ENCODE assay signal across 16 cellular contexts in genomic region chr15:67072951-67073350, GRCh38. TPM values are rescaled to one million over a fixed set of nuclear protein-coding genes. Genes with fewer than 3 reads are reported as not detected.
A peak's percentile ranks its signal among the peaks of the same experiment; 100 is the strongest.
DNase-seq lines count a peak whose midpoint lies in the region; ATAC-seq and TF ChIP-seq lines count a peak whose summit lies in the region.
"Had no signal": no experiment of that assay in that cellular context is flagged by ENCODE, and none has a peak within 500 bp of the region (broad histone marks: within the 10 kb centered on the region; RNA-seq: fewer than 3 reads in every experiment).

No MANE protein-coding gene starts in this region.

- POLR2A ChIA-PET in SK-N-SH (lab: Yijun Ruan, JAX): no interaction called here
- POLR2A ChIA-PET in OCI-LY7 (lab: Charles Lee): interaction anchor here (0.6 to 1.5 kb wide), 2 partner anchors 11 to 26 kb away, joined by 4 to 6 read pairs; no protein-coding TSS in a partner anchor

- WGBS in SK-N-SH (ENCODE audit: low lambda C conversion rate): 91% methylated on average over 2 of the region's 2 CpGs
- 77 to 93% (median 78%) methylated on average over 2 of the region's 2 CpGs for WGBS in psoas muscle, 3 donors

- H3K4me1 ChIP-seq in SK-N-SH (ENCODE audit: control insufficient read depth in 1 of 2, insufficient read depth in 2 of 2, low read depth in 1 of 2, low read length in 1 of 2) (peaks cover 12 to 34% of the 10 kb centered on the region in 2 experiments; a peak in 2 of 4 replicates), OCI-LY7 (ENCODE audit: insufficient read depth, low read length, poor library complexity, severe bottlenecking) (peaks cover 92% of the 10 kb centered on the region), psoas muscle (peaks cover 97% of the 10 kb centered on the region)

- no peak for TF ChIP-seq CTCF in SK-N-SH (IDR thresholded peaks at IDR 0.05)
- TF ChIP-seq CTCF in OCI-LY7 (conservative IDR thresholded peaks at IDR 0.05; ENCODE audit: low read length): no peak
- TF ChIP-seq CTCF in psoas muscle (IDR thresholded peaks at IDR 0.05): no peak

- H3K36me3 ChIP-seq in SK-N-SH (replicated peaks in 1 of 2; ENCODE audit: control insufficient read depth in 1 of 2, insufficient read depth in 2 of 2, low read length in 1 of 2) (peaks cover 0 to 22% of the 10 kb centered on the region in 2 experiments), OCI-LY7 (ENCODE audit: insufficient read depth, low read length) (peaks cover 48% of the 10 kb centered on the region), psoas muscle (ENCODE audit: insufficient read depth in 1 of 2, low read depth in 1 of 2) (no peaks in the 10 kb centered on the region)

- H3K4me2 ChIP-seq in SK-N-SH: no peak overlapping the region
- peak overlapping the region; percentile 87 for H3K4me2 ChIP-seq in OCI-LY7 (ENCODE audit: low read length)
- H3K4me2 ChIP-seq: KMS-11 had no signal

- CTCF ChIA-PET in SK-N-SH (lab: Yijun Ruan, JAX) (interaction anchor here (1.2 to 1.4 kb wide), 2 partner anchors 18 to 126 kb away, joined by 3 to 6 read pairs; no protein-coding TSS in a partner anchor), OCI-LY7 (lab: Charles Lee; ENCODE audit: unreplicated experiment) (interaction anchor here (1.2 kb wide), 1 partner anchor 29 kb away, joined by 3 read pairs; no protein-coding TSS in a partner anchor)

- intact Hi-C loops in OCI-LY7 (cut with micrococcal nuclease; ENCODE audit: unreplicated experiment) (no loop called here), psoas muscle (cut with DNase I) (loop anchor here in 1 of 2 donors (10.0 kb wide), 1 partner anchor 1202 kb away; the partner anchor contains the start of gene FEM1B)

- H3K79me2 ChIP-seq in SK-N-SH (ENCODE audit: insufficient read depth) (peaks cover 100% of the 10 kb centered on the region), OCI-LY7 (ENCODE audit: insufficient read depth, low read depth, low read length) (peaks cover 100% of the 10 kb centered on the region)

- peaks cover 8% of the 10 kb centered on the region for H3F3A ChIP-seq in SK-N-SH (replicated peaks; ENCODE audit: insufficient read depth)

- H3K9me2 ChIP-seq in SK-N-SH (no peaks in the 10 kb centered on the region), OCI-LY7 (ENCODE audit: insufficient read depth, low read length) (no peaks in the 10 kb centered on the region)

- H3K9me3 ChIP-seq in SK-N-SH (no peaks in the 10 kb centered on the region), OCI-LY7 (ENCODE audit: low read length) (no peaks in the 10 kb centered on the region), psoas muscle (no peaks in the 10 kb centered on the region)
- H3K9me3 ChIP-seq: testis had no signal

- no peak overlapping the region for H3K9ac ChIP-seq in SK-N-SH
- H3K9ac ChIP-seq: KMS-11 had no signal

- ATAC-seq in SK-N-SH treated with all-trans-retinoic acid at 6 μM for 48 hours: no peak
- no peak for ATAC-seq in psoas muscle
- ATAC-seq: foreskin keratinocyte had no signal

- H3K4me3 ChIP-seq in SK-N-SH (ENCODE audit: low read depth in 2 of 2, low read length in 1 of 2): no peak overlapping the region
- H3K4me3 ChIP-seq in OCI-LY7 (ENCODE audit: low read depth, low read length, poor library complexity, severe bottlenecking): no peak overlapping the region
- H3K4me3 ChIP-seq in psoas muscle: no peak overlapping the region
- H3K4me3 ChIP-seq: testis had no signal

- H2AFZ ChIP-seq in SK-N-SH (ENCODE audit: low read depth) (no peak overlapping the region), OCI-LY7 (ENCODE audit: low read length) (no peak overlapping the region)

- TF ChIP-seq RAD21 in SK-N-SH (IDR thresholded peaks at IDR 0.05; ENCODE audit: low read length): no peak

- H3K27ac ChIP-seq in SK-N-SH (ENCODE audit: low read depth in 2 of 2, low read length in 1 of 2): no peak overlapping the region
- H3K27ac ChIP-seq in OCI-LY7 (ENCODE audit: low read depth, low read length, poor library complexity, severe bottlenecking): peak overlapping the region; percentile 85
- peak overlapping the region; percentile 84 for H3K27ac ChIP-seq in psoas muscle
- H3K27ac ChIP-seq: 22Rv1, foreskin keratinocyte, KMS-11 had no signal

- H3K27me3 ChIP-seq in SK-N-SH (ENCODE audit: insufficient read depth): no peaks in the 10 kb centered on the region
- H3K27me3 ChIP-seq in psoas muscle (ENCODE audit: insufficient read depth in 3 of 3, low read length in 2 of 3): no peaks in the 10 kb centered on the region
- H3K27me3 ChIP-seq: foreskin keratinocyte, testis had no signal

- peaks cover 81% of the 10 kb centered on the region for H4K20me1 ChIP-seq in SK-N-SH (ENCODE audit: insufficient read depth)
- H4K20me1 ChIP-seq in OCI-LY7 (ENCODE audit: insufficient read depth, low read length): 0 out of 2 replicates have a peak, but pooled peaks cover 13% of the 10 kb centered on the region

- TF ChIP-seq EP300 in SK-N-SH (IDR thresholded peaks at IDR 0.05; ENCODE audit: borderline replicate concordance in 1 of 2, low read depth in 1 of 2, low read length in 1 of 2): no peak

- BruUV-seq in OCI-LY7 (replicated peaks; lab: Mats Ljungman, UMichigan): no TSS peak

- no peak for DNase-seq in SK-N-SH
- no peak for DNase-seq in OCI-LY7 (ENCODE audit: low spot score)
- DNase-seq in astrocyte of the hippocampus (ENCODE audit: low read depth, low spot score): peak; percentile 41
- no peak for DNase-seq in psoas muscle
- no peak for DNase-seq in GM19238 (ENCODE audit: insufficient read length, low spot score)
- DNase-seq in NCI-H1930 (lab: John Stamatoyannopoulos, UW): no peak
- no peak for DNase-seq in nucleus accumbens (lab: John Stamatoyannopoulos, UW)
- DNase-seq: activated CD4-positive, alpha-beta T cell treated with anti-CD3 and anti-CD28 coated beads for 4 hours; dermis blood vessel endothelial cell; foreskin keratinocyte; NCI-H187 treated with DMSO at 0.1 percent for 48 hours; NCI-H82; testis had no signal

TF ChIP-seq in SK-N-SH treated with all-trans-retinoic acid at 6 μM for 48 hours, 23 proteins besides CTCF, POLR2A, EP300 and RAD21 (continues in another document):
- TF ChIP-seq ZC3H10 (CRISPR knock-in tag; IDR thresholded peaks at IDR 0.05) (0 out of 2 replicates have a peak, but pooled peaks have one; percentile 10), ZNF70 (CRISPR knock-in tag; IDR thresholded peaks at IDR 0.05) (no peak), TSHZ2 (CRISPR knock-in tag; IDR thresholded peaks at IDR 0.05) (no peak), ZNF565 (CRISPR knock-in tag; conservative IDR thresholded peaks at IDR 0.05; ENCODE audit: low read depth) (no peak)

TF ChIP-seq in SK-N-SH, 30 proteins besides CTCF, POLR2A, EP300 and RAD21:
- TF ChIP-seq ZBTB33 (IDR thresholded peaks at IDR 0.05; ENCODE audit: borderline replicate concordance, low read depth) (no peak), NRF1 (IDR thresholded peaks at IDR 0.05; ENCODE audit: low read depth, low read length) (no peak), MEF2A (IDR thresholded peaks at IDR 0.05; ENCODE audit: borderline replicate concordance, low read depth) (no peak), NFIC (IDR thresholded peaks at IDR 0.05; ENCODE audit: borderline replicate concordance) (no peak), RCOR1 (IDR thresholded peaks at IDR 0.05; ENCODE audit: low read length) (no peak), GATA2 (CRISPR knock-in tag; IDR thresholded peaks at IDR 0.05) (no peak), EZH2phosphoT487 (IDR thresholded peaks at IDR 0.05; ENCODE audit: borderline replicate concordance, low read depth) (no peak), YY1 (IDR thresholded peaks at IDR 0.05; ENCODE audit: low read depth) (no peak)
TF ChIP-seq in SK-N-SH: peak in this region for 0.

RNA-seq across cellular contexts. Expression of gene SMAD3, which starts 7.5 kb away (rescaled TPM):
- polyA plus RNA-seq in SK-N-SH (2012; rRNA removed): 18.0 and 19.5 TPM in 2 replicates
- 12.0 and 14.6 TPM in 2 replicates for polyA plus RNA-seq in SK-N-SH (2012; cell fraction: cytosol; rRNA removed)
- 47.4 and 59.5 TPM in 2 replicates for polyA plus RNA-seq in SK-N-SH (2012; cell fraction: nucleus; rRNA removed)
- total RNA-seq in OCI-LY7 (2014; rRNA removed; shearing (Covaris generic)): 32.8 and 41.2 TPM in 2 replicates
- 77.8 and 84.5 TPM in 2 replicates for total RNA-seq in OCI-LY7 (2022)
- 10 to 100 TPM; 25.7 to 47.6 (median 44.0) TPM for total RNA-seq in psoas muscle
- polyA plus RNA-seq in psoas muscle: 10 to 100 TPM in 2 of 3 donors, 1 to 10 TPM in 1; 2.9 to 29.3 (median 20.3) TPM

Comparison
In these comparisons a context has a peak if more than half of its experiments do, and no peak if none do; other contexts are left out.
1. H3K27ac ChIP-seq: peak in OCI-LY7 (single experiment) and psoas muscle (single experiment); none in SK-N-SH (0 of 2).